In the genomic region with DNA sequence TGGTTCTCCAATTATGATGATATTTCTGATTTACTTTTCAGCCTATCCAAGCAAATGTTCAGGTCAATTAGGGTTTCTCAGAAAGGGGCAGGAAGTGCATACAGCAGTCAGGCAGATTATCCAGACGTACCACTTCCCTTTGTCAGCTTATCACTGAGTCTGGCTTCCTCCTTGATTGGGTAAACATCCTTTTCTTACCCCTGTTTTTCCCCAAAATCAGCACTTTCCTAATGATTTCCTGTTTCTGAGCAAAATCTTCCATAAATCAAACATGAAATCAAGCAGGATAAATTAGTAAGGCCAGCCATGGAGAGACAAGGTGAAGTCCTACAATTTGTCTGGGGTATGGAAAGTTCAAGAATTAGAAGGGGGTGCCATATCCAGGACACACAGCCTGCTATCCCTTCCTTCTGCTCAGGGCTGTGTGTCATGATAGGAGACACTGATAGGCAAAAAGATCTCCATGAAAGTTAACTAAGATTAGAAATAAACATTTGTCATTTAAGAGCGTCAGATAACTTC, we compare ENCODE assay signal across 12 cellular contexts. TPM values are rescaled to one million over a fixed set of nuclear protein-coding genes. Genes with fewer than 3 reads are reported as not detected.
DNase-seq lines count a peak whose midpoint lies in the region; ATAC-seq and TF ChIP-seq lines count a peak whose summit lies in the region.
"Had no signal": no experiment of that assay in that cellular context is flagged by ENCODE, and none has a peak within 500 bp of the region (broad histone marks: within the 10 kb centered on the region; RNA-seq: fewer than 3 reads in every experiment).

No MANE protein-coding gene starts in this region.

- no peaks in the 10 kb centered on the region for H3K9me2 ChIP-seq in PC-3 (replicated peaks; ENCODE audit: low read length)

- CTCF ChIA-PET in PC-3 (lab: Charles Lee) = no interaction called here

- ATAC-seq in PC-3 = no peak

- H3K27me3 ChIP-seq in PC-3 (ENCODE audit: low read length) = no peaks in the 10 kb centered on the region
- no peaks in the 10 kb centered on the region for H3K27me3 ChIP-seq in effector memory CD4-positive, alpha-beta T cell (replicated peaks; ENCODE audit: control insufficient read depth, insufficient read depth, low read length, poor library complexity, severe bottlenecking)
- no peaks in the 10 kb centered on the region for H3K27me3 ChIP-seq in WERI-Rb-1 (ENCODE audit: insufficient read depth, low read depth, severe bottlenecking)

- no peak overlapping the region for H3K27ac ChIP-seq in PC-3 (ENCODE audit: low read length)
- H3K27ac ChIP-seq in effector memory CD4-positive, alpha-beta T cell (ENCODE audit: insufficient read depth, low read length, poor library complexity, severe bottlenecking) = no peak overlapping the region
- H3K27ac ChIP-seq in WERI-Rb-1 = no peak overlapping the region
- H3K27ac ChIP-seq: thoracic aorta had no signal

- TF ChIP-seq CTCF in PC-3 (conservative IDR thresholded peaks at IDR 0.05; ENCODE audit: low read depth, low read length) = no peak
- no peak for TF ChIP-seq CTCF in WERI-Rb-1 (IDR thresholded peaks at IDR 0.05; ENCODE audit: low read depth, low read length)

- H3K9me3 ChIP-seq in PC-3 (ENCODE audit: low read length) = no peaks in the 10 kb centered on the region
- H3K9me3 ChIP-seq in effector memory CD4-positive, alpha-beta T cell (ENCODE audit: control insufficient read depth, low read length) = no peaks in the 10 kb centered on the region
- no peaks in the 10 kb centered on the region for H3K9me3 ChIP-seq in WERI-Rb-1 (ENCODE audit: severe bottlenecking)
- H3K9me3 ChIP-seq: thoracic aorta had no signal

- no peak overlapping the region for H3K4me2 ChIP-seq in PC-3 (ENCODE audit: low read length)

- H2AFZ ChIP-seq in PC-3 (ENCODE audit: low read length) = peak overlapping the region; percentile 7; the same call in 1 of the 2 replicates

- no peaks in the 10 kb centered on the region for H3K36me3 Mint-ChIP-seq in activated T-cell treated with anti-CD3 and anti-CD28 coated beads, Interleukin-2, amount 50 U/mL, for 24 hours (ENCODE audit: low read depth)

- no peaks in the 10 kb centered on the region for H3K79me2 ChIP-seq in PC-3 (ENCODE audit: low read length)

- H3K4me3 ChIP-seq in PC-3 (ENCODE audit: low read length) (no peak overlapping the region), WERI-Rb-1 (ENCODE audit: low read depth, low read length) (no peak overlapping the region)
- H3K4me3 ChIP-seq in effector memory CD4-positive, alpha-beta T cell (ENCODE audit: insufficient read depth, low read depth, low read length, poor library complexity, severe bottlenecking) = peak overlapping the region; percentile 26
- H3K4me3 ChIP-seq: thoracic aorta had no signal

- intact Hi-C loops in PC-3 (cut with micrococcal nuclease) = no loop called here
- intact Hi-C loops in posterior cingulate gyrus (cut with DNase I) = no loop called here

- H3F3A ChIP-seq in PC-3 (ENCODE audit: low read length, unreplicated experiment) = no peaks in the 10 kb centered on the region

- H4K20me1 ChIP-seq in PC-3 (ENCODE audit: low read length) = no peaks in the 10 kb centered on the region

- H3K4me1 Mint-ChIP-seq in activated T-cell treated with anti-CD3 and anti-CD28 coated beads, Interleukin-2, amount 50 U/mL, for 24 hours (ENCODE audit: low read depth) = peaks cover 39% of the 10 kb centered on the region

- peak overlapping the region; percentile 78 for H3K27ac Mint-ChIP-seq in activated T-cell treated with anti-CD3 and anti-CD28 coated beads, Interleukin-2, amount 50 U/mL, for 24 hours

- BruUV-seq in PC-3 (replicated peaks; lab: Mats Ljungman, UMichigan) = no TSS peak

- H3K9me3 Mint-ChIP-seq in activated T-cell treated with anti-CD3 and anti-CD28 coated beads, Interleukin-2, amount 50 U/mL, for 24 hours = peaks cover 3% of the 10 kb centered on the region

- H3K4me3 Mint-ChIP-seq in activated T-cell treated with anti-CD3 and anti-CD28 coated beads, Interleukin-2, amount 50 U/mL, for 24 hours = no peak overlapping the region

- no peaks in the 10 kb centered on the region for H3K27me3 Mint-ChIP-seq in activated T-cell treated with anti-CD3 and anti-CD28 coated beads, Interleukin-2, amount 50 U/mL, for 24 hours

- peaks cover 19% of the 10 kb centered on the region; the same call in 1 of the 2 replicates for H3K4me1 ChIP-seq in PC-3 (ENCODE audit: insufficient read depth, low read length)
- H3K4me1 ChIP-seq in effector memory CD4-positive, alpha-beta T cell (ENCODE audit: control insufficient read depth, insufficient read depth, low read length, poor library complexity, severe bottlenecking) = peaks cover 11% of the 10 kb centered on the region

- H3K9ac ChIP-seq in PC-3 (ENCODE audit: low read length) = no peak overlapping the region

- H3K36me3 ChIP-seq in PC-3 (ENCODE audit: low read depth, low read length) (no peaks in the 10 kb centered on the region), WERI-Rb-1 (no peaks in the 10 kb centered on the region)
- H3K36me3 ChIP-seq in effector memory CD4-positive, alpha-beta T cell (ENCODE audit: control insufficient read depth, insufficient read depth, low read length) = no peaks in the 10 kb centered on the region
- H3K36me3 ChIP-seq: thoracic aorta had no signal

- POLR2A ChIA-PET in PC-3 (lab: Charles Lee; ENCODE audit: unreplicated experiment) = no interaction called here

- DNase-seq in activated T-cell treated with anti-CD3 and anti-CD28 coated beads, Interleukin-2, amount 50 U/mL, for 24 hours = no peak
- no peak for DNase-seq in activated T-cell treated with anti-CD3 and anti-CD28 coated beads, Interleukin-2, amount 50 U/mL, for 48 hours
- DNase-seq in PC-3 (no peak), pons (ENCODE audit: low spot score) (peak; percentile 34), posterior cingulate gyrus (no peak), WERI-Rb-1 (no peak), D341Med (ENCODE audit: low spot score) (no peak)
- DNase-seq in effector memory CD4-positive, alpha-beta T cell = no peak
- DNase-seq: NCI-H1092 treated with DMSO at 0.1 percent for 48 hours, NCI-H524 treated with DMSO at 0.1 percent for 48 hours had no signal

RNA-seq across cellular contexts. Expression of a gene that starts 29.0 kb away (rescaled TPM):
- total RNA-seq in PC-3 (2014; rRNA removed) = not detected in 2 replicates
- total RNA-seq: kidney epithelial cell had no signal

RNA-seq across cellular contexts. Expression of a gene that starts 58.9 kb away (rescaled TPM):
- 8.6 and 9.4 TPM in 2 replicates for total RNA-seq in PC-3 (2014; rRNA removed)
